ENCODE assay signal across 8 cellular contexts in the genomic region with DNA sequence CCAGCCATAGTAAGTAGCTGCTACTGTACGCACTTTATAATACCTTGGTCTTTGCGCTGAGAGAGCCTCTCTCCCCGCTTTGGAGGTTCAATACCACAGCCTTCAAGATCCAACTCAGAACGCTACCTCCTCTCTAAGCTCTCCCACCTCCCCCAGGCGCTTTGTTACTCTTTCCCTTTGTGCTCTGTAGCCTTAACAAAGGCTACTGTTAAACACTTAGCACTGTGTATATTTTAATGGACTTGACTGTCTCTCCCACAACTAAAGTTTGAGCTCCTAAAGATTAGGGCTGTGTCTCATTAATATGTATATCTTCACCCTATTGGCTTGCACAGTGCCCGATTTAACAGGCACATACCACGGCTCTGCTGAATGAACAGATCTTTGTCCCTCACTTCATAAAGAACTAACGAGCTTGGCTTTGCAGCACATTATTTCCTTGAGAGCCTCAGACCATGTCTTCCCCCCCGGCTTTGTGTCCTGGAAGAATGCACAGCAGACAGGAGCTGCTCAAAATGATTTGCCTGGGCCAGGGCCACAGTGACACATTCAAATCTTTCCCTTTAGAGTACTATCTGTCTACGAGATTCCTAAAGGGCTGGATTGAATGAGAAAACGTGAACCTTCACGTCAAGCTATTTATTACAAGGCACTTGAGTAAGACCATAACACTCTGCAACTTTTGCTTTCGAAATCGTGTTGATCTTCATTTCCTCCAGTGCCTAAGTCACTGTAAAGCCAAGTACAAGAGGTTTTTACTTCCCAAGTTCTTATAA. TPM values are rescaled to one million over a fixed set of nuclear protein-coding genes. Genes with fewer than 3 reads are reported as not detected.
DNase-seq lines count a peak whose midpoint lies in the region; ATAC-seq and TF ChIP-seq lines count a peak whose summit lies in the region.

No MANE protein-coding gene starts in this region.

- intact Hi-C loops in OCI-LY7 (cut with micrococcal nuclease; ENCODE audit: unreplicated experiment), result no loop called here

- POLR2A ChIA-PET in OCI-LY7 (lab: Charles Lee), result interaction anchor here (0.6 to 1.2 kb wide), 5 partner anchors 17 to 51 kb away, joined by 3 to 7 read pairs (median 3); no protein-coding TSS in a partner anchor

- H3K27ac ChIP-seq in OCI-LY7 (ENCODE audit: low read depth, low read length, poor library complexity, severe bottlenecking) (peak overlapping the region; percentile 21), ectodermal cell (ENCODE audit: insufficient read depth, low read depth, low read length, poor library complexity, severe bottlenecking) (peak overlapping the region; percentile 3), mucosa of rectum (ENCODE audit: low read depth in 2 of 2, low read length in 2 of 2) (peak overlapping the region; percentile 88 to 94)

- H3K36me3 ChIP-seq in OCI-LY7 (ENCODE audit: insufficient read depth, low read length) (peaks cover 91% of the 10 kb centered on the region), ectodermal cell (ENCODE audit: control insufficient read depth, insufficient read depth, low read length) (no peaks in the 10 kb centered on the region), mucosa of rectum (ENCODE audit: control insufficient read depth in 2 of 2, insufficient read depth in 2 of 2, low read length in 2 of 2) (peaks cover 0 to 9% of the 10 kb centered on the region in 2 donors)

- TF ChIP-seq CTCF in OCI-LY7 (conservative IDR thresholded peaks at IDR 0.05; ENCODE audit: low read length), result no peak

- H3K4me2 ChIP-seq in OCI-LY7 (ENCODE audit: low read length), result peak overlapping the region; percentile 55

- H3K4me3 ChIP-seq in OCI-LY7 (ENCODE audit: low read depth, low read length, poor library complexity, severe bottlenecking), result peak overlapping the region; percentile 25
- H3K4me3 ChIP-seq in ectodermal cell (ENCODE audit: insufficient read depth, low read depth, low read length), result no peak overlapping the region
- peak overlapping the region; percentile 79 to 84 for H3K4me3 ChIP-seq in mucosa of rectum (ENCODE audit: low read length in 2 of 2)

- ATAC-seq in GM21737 (IDR thresholded peaks at IDR 0.05; ENCODE audit: unreplicated experiment) (peak; percentile 42), HG03039 (IDR thresholded peaks at IDR 0.05; ENCODE audit: unreplicated experiment) (no peak)

- DNase-seq in EL (peak; percentile 68), OCI-LY7 (ENCODE audit: low spot score) (peak; percentile 40), SW 1271 (lab: John Stamatoyannopoulos, UW) (no peak), SK-N-DZ (ENCODE audit: low spot score) (no peak)

- peaks cover 49% of the 10 kb centered on the region for H3K4me1 ChIP-seq in OCI-LY7 (ENCODE audit: insufficient read depth, low read length, poor library complexity, severe bottlenecking)
- H3K4me1 ChIP-seq in ectodermal cell (ENCODE audit: control insufficient read depth, insufficient read depth, low read length), result no peaks in the 10 kb centered on the region
- H3K4me1 ChIP-seq in mucosa of rectum (ENCODE audit: control insufficient read depth in 2 of 2, insufficient read depth in 2 of 2, low read length in 2 of 2), result peaks cover 17 to 27% of the 10 kb centered on the region in 2 donors

- H2AFZ ChIP-seq in OCI-LY7 (ENCODE audit: low read length), result no peak overlapping the region

- no peaks in the 10 kb centered on the region for H3K9me2 ChIP-seq in OCI-LY7 (ENCODE audit: insufficient read depth, low read length)

- WGBS in ectodermal cell, 2 experiments, result 70 to 73% methylated on average over 14 of the region's 14 CpGs

- peaks cover 66% of the 10 kb centered on the region for H3K79me2 ChIP-seq in OCI-LY7 (ENCODE audit: insufficient read depth, low read depth, low read length)

- H3K9me3 ChIP-seq in OCI-LY7 (ENCODE audit: low read length), result no peaks in the 10 kb centered on the region
- no peaks in the 10 kb centered on the region for H3K9me3 ChIP-seq in ectodermal cell (ENCODE audit: control insufficient read depth, low read length)
- H3K9me3 ChIP-seq in mucosa of rectum (ENCODE audit: control insufficient read depth in 2 of 2, low read length in 2 of 2), result no peaks in the 10 kb centered on the region

- H3K9ac ChIP-seq in mucosa of rectum (ENCODE audit: low read depth in 1 of 2, low read length in 2 of 2), result peak overlapping the region; percentile 68 to 78

- no TSS peak for BruUV-seq in OCI-LY7 (replicated peaks; lab: Mats Ljungman, UMichigan)

- CTCF ChIA-PET in OCI-LY7 (lab: Charles Lee; ENCODE audit: unreplicated experiment), result no interaction called here

- no peaks in the 10 kb centered on the region for H3K27me3 ChIP-seq in ectodermal cell (ENCODE audit: control insufficient read depth, insufficient read depth, low read length, poor library complexity, severe bottlenecking)
- no peaks in the 10 kb centered on the region for H3K27me3 ChIP-seq in mucosa of rectum (ENCODE audit: control insufficient read depth in 2 of 2, insufficient read depth in 2 of 2, low read length in 2 of 2)

- H4K20me1 ChIP-seq in OCI-LY7 (ENCODE audit: insufficient read depth, low read length), result peaks cover 7% of the 10 kb centered on the region; the same call in 1 of the 2 replicates

RNA-seq across cellular contexts. Expression of a gene that starts 22.1 kb away (rescaled TPM):
- total RNA-seq in OCI-LY7 (2014; rRNA removed; shearing (Covaris generic)), result 126 and 154 TPM in 2 replicates
- 169 and 185 TPM in 2 replicates for total RNA-seq in OCI-LY7 (2022)
- polyA plus RNA-seq in ectodermal cell (2013, experiment 1 of 4), result 7.6 TPM
- polyA plus RNA-seq in ectodermal cell (2013, experiment 2 of 4), result 7.1 TPM
- 8.6 TPM for polyA plus RNA-seq in ectodermal cell (2013, experiment 3 of 4)
- polyA plus RNA-seq in ectodermal cell (2013, experiment 4 of 4), result 10.9 TPM
- 26.7 and 27.1 TPM in 2 replicates for polyA plus RNA-seq in SK-N-DZ (2014; cell fraction: cytosol; rRNA removed)
- 40.7 and 47.0 TPM in 2 replicates for polyA plus RNA-seq in SK-N-DZ (2014; cell fraction: nucleus; rRNA removed)

RNA-seq across cellular contexts. Expression of a gene that starts 58.1 kb away (rescaled TPM):
- 40.5 and 51.6 TPM in 2 replicates for total RNA-seq in OCI-LY7 (2014; rRNA removed; shearing (Covaris generic))
- total RNA-seq in OCI-LY7 (2022), result 81.6 and 84.5 TPM in 2 replicates
- polyA plus RNA-seq in ectodermal cell (2013, experiment 1 of 4), result 46.5 TPM
- polyA plus RNA-seq in ectodermal cell (2013, experiment 2 of 4), result 52.3 TPM
- polyA plus RNA-seq in ectodermal cell (2013, experiment 3 of 4), result 42.0 TPM
- 50.2 TPM for polyA plus RNA-seq in ectodermal cell (2013, experiment 4 of 4)
- 29.3 and 35.8 TPM in 2 replicates for polyA plus RNA-seq in SK-N-DZ (2014; cell fraction: cytosol; rRNA removed)
- 29.9 and 35.0 TPM in 2 replicates for polyA plus RNA-seq in SK-N-DZ (2014; cell fraction: nucleus; rRNA removed)

Comparison
In these comparisons a context has a peak if more than half of its experiments do, and no peak if none do; other contexts are left out.
1. DNase-seq: peak in EL (single experiment) and OCI-LY7 (single experiment); none in SW 1271 (0 of 2) and SK-N-DZ (single experiment).
2. H3K27ac ChIP-seq: peak in every context shown above with its lines; median percentile 91 in mucosa of rectum; 21 in OCI-LY7; 3 in ectodermal cell.